Comparison of ENCODE assay signal across 8 cellular contexts in the genomic region with DNA sequence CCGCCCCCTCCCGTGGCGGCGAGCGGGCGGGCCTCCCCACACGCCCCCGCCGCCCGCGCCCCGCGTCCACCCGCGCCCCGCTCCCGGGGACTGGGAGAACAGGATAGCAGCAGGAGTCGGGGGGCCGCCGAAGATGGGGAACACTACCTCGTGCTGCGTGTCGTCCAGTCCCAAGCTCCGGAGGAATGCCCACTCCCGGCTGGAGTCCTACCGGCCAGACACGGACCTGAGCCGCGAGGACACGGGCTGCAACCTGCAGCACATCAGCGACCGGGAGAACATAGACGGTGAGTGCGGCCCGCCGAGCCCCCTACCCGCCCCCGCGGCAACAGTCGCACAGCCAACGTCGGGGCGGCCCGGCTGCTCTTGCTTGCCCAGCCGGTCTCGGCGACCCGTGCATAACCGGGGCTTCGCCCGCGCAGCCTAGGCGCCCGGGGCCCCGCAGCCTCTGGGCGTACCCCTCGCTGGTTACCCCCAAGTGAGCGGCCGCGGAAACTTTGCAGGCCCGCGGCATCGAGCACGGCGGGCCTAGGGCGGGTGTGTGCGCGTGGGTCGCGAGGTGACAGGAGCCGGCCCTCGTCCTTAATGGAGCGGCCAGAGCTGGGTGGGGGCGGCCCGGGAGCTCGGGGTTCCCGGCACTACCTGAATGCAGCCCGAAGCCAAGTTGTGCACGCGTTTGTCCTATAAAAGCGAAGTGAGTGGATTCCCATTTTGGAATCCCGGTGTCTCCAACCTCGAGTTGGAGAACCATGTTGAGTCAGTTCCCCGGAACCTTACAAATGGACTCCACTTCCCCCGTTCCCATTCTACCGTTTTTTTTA. TPM values are rescaled to one million over a fixed set of nuclear protein-coding genes. Genes with fewer than 3 reads are reported as not detected.
DNase-seq lines count a peak whose midpoint lies in the region; ATAC-seq and TF ChIP-seq lines count a peak whose summit lies in the region.

No MANE protein-coding gene starts in this region.

- DNase-seq in Peyer's patch = peak; percentile 40 to 68 (median 64)
- DNase-seq in adipocyte (ENCODE audit: low read depth) = peak; percentile 65
- DNase-seq in right cardiac atrium = peak; percentile 48 to 78 (median 68)
- DNase-seq in retinal pigment epithelial cell (ENCODE audit: low read depth) = no peak
- DNase-seq in NCI-H446 treated with DMSO at 0.1 percent for 48 hours (lab: John Stamatoyannopoulos, UW) = no peak

- WGBS in right cardiac atrium = under 1% methylated on average over 86 of the region's 86 CpGs

- H3K4me1 ChIP-seq in Peyer's patch = peaks cover 7 to 69% (median 11%) of the 10 kb centered on the region in 4 donors
- peaks cover 54% of the 10 kb centered on the region for H3K4me1 ChIP-seq in adipocyte (ENCODE audit: control insufficient read depth, insufficient read depth, low read length)
- H3K4me1 ChIP-seq in right cardiac atrium (ENCODE audit: control insufficient read depth, insufficient read depth, low read length) = peaks cover 20% of the 10 kb centered on the region

- H3K36me3 ChIP-seq in Peyer's patch (no peaks in the 10 kb centered on the region), adipocyte (ENCODE audit: control insufficient read depth, insufficient read depth, low read length, severe bottlenecking) (no peaks in the 10 kb centered on the region)

- H3K9ac ChIP-seq in adipocyte (ENCODE audit: low read length) = peak overlapping the region; percentile 86

- H3K27ac ChIP-seq in Peyer's patch (peak overlapping the region in 3 of 4 donors; percentile 50 to 88 (median 87)), right cardiac atrium (ENCODE audit: low read length) (peak overlapping the region; percentile 40)

- H3K9me3 ChIP-seq in Peyer's patch = no peaks in the 10 kb centered on the region
- H3K9me3 ChIP-seq in adipocyte (ENCODE audit: control insufficient read depth, low read length) = no peaks in the 10 kb centered on the region
- H3K9me3 ChIP-seq in right cardiac atrium (ENCODE audit: control insufficient read depth, low read length) = no peaks in the 10 kb centered on the region

- no peak for TF ChIP-seq POLR2A in Peyer's patch (IDR thresholded peaks at IDR 0.05)

- TF ChIP-seq CTCF in GM12875 (IDR thresholded peaks at IDR 0.05; ENCODE audit: borderline replicate concordance, insufficient read depth, low read depth, low read length) = no peak
- no peak for TF ChIP-seq CTCF in Peyer's patch (IDR thresholded peaks at IDR 0.05)
- no peak for TF ChIP-seq CTCF in retinal pigment epithelial cell (conservative IDR thresholded peaks at IDR 0.05; ENCODE audit: low read depth, low read length)

- ATAC-seq in HG02678 (IDR thresholded peaks at IDR 0.05; ENCODE audit: unreplicated experiment) = peak; percentile 2
- ATAC-seq in right cardiac atrium = peak; percentile 38 to 49
- ATAC-seq in GM18520 (IDR thresholded peaks at IDR 0.05; ENCODE audit: unreplicated experiment) = no peak

- H3K4me3 ChIP-seq in GM12875 (ENCODE audit: low read depth, low read length) (peak overlapping the region; percentile 92), Peyer's patch (peak overlapping the region; percentile 88 to 99 (median 96)), adipocyte (ENCODE audit: low read length) (peak overlapping the region; percentile 91), right cardiac atrium (ENCODE audit: low read length) (peak overlapping the region; percentile 80), retinal pigment epithelial cell (ENCODE audit: low read length) (peak overlapping the region; percentile 76)

- H3K27me3 ChIP-seq in Peyer's patch (no peaks in the 10 kb centered on the region), adipocyte (replicated peaks; ENCODE audit: control insufficient read depth, insufficient read depth, low read length) (no peaks in the 10 kb centered on the region), right cardiac atrium (ENCODE audit: control insufficient read depth, insufficient read depth) (no peaks in the 10 kb centered on the region)

- intact Hi-C loops in right cardiac atrium (cut with DNase I) = loop anchor here in 2 of 4 donors (5.0 to 10.0 kb wide), 3 partner anchors 212 to 228 kb away; a partner anchor contains a TSS

RNA-seq across cellular contexts. Expression of a gene that starts 0.8 kb away (rescaled TPM):
- 10 to 100 TPM; 21.7 to 27.7 (median 24.8) TPM for total RNA-seq in Peyer's patch
- 10 to 100 TPM; 63.7 to 72.1 (median 66.8) TPM for total RNA-seq in right cardiac atrium
- 27.7 TPM for polyA plus RNA-seq in right cardiac atrium

Comparison
In these comparisons a context has a peak if more than half of its experiments do, and no peak if none do; other contexts are left out.
1. DNase-seq: peak in Peyer's patch (3 of 3), adipocyte (single experiment) and right cardiac atrium (3 of 3); none in retinal pigment epithelial cell (single experiment) and NCI-H446 treated with DMSO at 0.1 percent for 48 hours (single experiment).
2. Peak in every context shown above with its lines, with median percentiles within 50 percentile points of each other: H3K4me3 ChIP-seq.